9 cellular contexts compared by ENCODE assay signal in genomic region chr10:73647875-73648228, GRCh38. TPM values are rescaled to one million over a fixed set of nuclear protein-coding genes. Genes with fewer than 3 reads are reported as not detected.
A peak's percentile ranks its signal among the peaks of the same experiment; 100 is the strongest.
DNase-seq lines count a peak whose midpoint lies in the region; ATAC-seq and TF ChIP-seq lines count a peak whose summit lies in the region.
"Had no signal": no experiment of that assay in that cellular context is flagged by ENCODE, and none has a peak within 500 bp of the region (broad histone marks: within the 10 kb centered on the region; RNA-seq: fewer than 3 reads in every experiment).

No MANE protein-coding gene starts in this region.

- H4K20me1 ChIP-seq in BLaER1 (no peaks in the 10 kb centered on the region), fibroblast of lung (ENCODE audit: control insufficient read depth, extremely low read depth, insufficient read depth, low read length) (no peaks in the 10 kb centered on the region)

- no peaks in the 10 kb centered on the region for H3K9me3 Mint-ChIP-seq in osteocyte (ENCODE audit: unreplicated experiment)

- no peak for TF ChIP-seq CTCF in RWPE2 (IDR thresholded peaks at IDR 0.05; ENCODE audit: poor library complexity, severe bottlenecking)
- no peak for TF ChIP-seq CTCF in fibroblast of lung (conservative IDR thresholded peaks at IDR 0.05 in 1 of 2, IDR thresholded peaks at IDR 0.05 in 1 of 2; ENCODE audit: low read depth in 1 of 2, low read length in 2 of 2)
- TF ChIP-seq CTCF in osteocyte (IDR thresholded peaks at IDR 0.05): no peak

- H3K4me2 ChIP-seq in BLaER1: peak overlapping the region; percentile 91
- H3K4me2 ChIP-seq in fibroblast of lung (ENCODE audit: extremely low read depth, insufficient read depth, low read length): peak overlapping the region; percentile 58

- H3K27ac ChIP-seq in BLaER1 (peak overlapping the region; percentile 57), RWPE2 (ENCODE audit: poor library complexity, severe bottlenecking) (no peak overlapping the region), fibroblast of lung (ENCODE audit: insufficient read depth, low read length) (no peak overlapping the region)

- DNase-seq in RWPE2 (ENCODE audit: low spot score) (no peak), fibroblast of lung (ENCODE audit: low read depth in 2 of 2) (no peak), osteocyte (ENCODE audit: extremely low spot score, unreplicated experiment) (no peak), GM03348 (ENCODE audit: low spot score) (no peak), AG20443 (ENCODE audit: low spot score) (no peak)
- no peak for DNase-seq in stimulated activated naive CD4-positive, alpha-beta T cell (lab: John Stamatoyannopoulos, UW)

- no peaks in the 10 kb centered on the region for H3K36me3 Mint-ChIP-seq in osteocyte (ENCODE audit: unreplicated experiment)

- H3K27me3 ChIP-seq in BLaER1 (no peaks in the 10 kb centered on the region; the same call in 1 of the 2 replicates), RWPE2 (ENCODE audit: insufficient read depth, poor library complexity, severe bottlenecking) (no peaks in the 10 kb centered on the region), fibroblast of lung (ENCODE audit: control insufficient read depth, insufficient read depth, low read length) (no peaks in the 10 kb centered on the region)

- H3K4me3 ChIP-seq in BLaER1 (peak overlapping the region; percentile 70), RWPE2 (ENCODE audit: severe bottlenecking) (peak overlapping the region; percentile 7), fibroblast of lung (replicated peaks in 1 of 4; ENCODE audit: control extremely low read depth in 1 of 4, insufficient read depth in 1 of 4, low read depth in 3 of 4, low read length in 4 of 4) (peak overlapping the region in 3 of 4 experiments; percentile 13 to 65 (median 62))

- peaks cover 62% of the 10 kb centered on the region for H3K4me1 ChIP-seq in BLaER1
- no peaks in the 10 kb centered on the region for H3K4me1 ChIP-seq in RWPE2 (ENCODE audit: insufficient read depth, poor library complexity, severe bottlenecking)
- peaks cover 15% of the 10 kb centered on the region for H3K4me1 ChIP-seq in fibroblast of lung (ENCODE audit: control insufficient read depth, extremely low read depth, insufficient read depth, low read length)

- no peaks in the 10 kb centered on the region for H3K79me2 ChIP-seq in fibroblast of lung (ENCODE audit: control insufficient read depth, insufficient read depth, low read length)

- H3K36me3 ChIP-seq in BLaER1 (no peaks in the 10 kb centered on the region), RWPE2 (ENCODE audit: low read depth) (no peaks in the 10 kb centered on the region), fibroblast of lung (ENCODE audit: control insufficient read depth, insufficient read depth, low read length) (no peaks in the 10 kb centered on the region)

- H3K27ac Mint-ChIP-seq in osteocyte (ENCODE audit: unreplicated experiment): peak overlapping the region; percentile 18

- no peaks in the 10 kb centered on the region for H3K27me3 Mint-ChIP-seq in osteocyte (ENCODE audit: unreplicated experiment)

- H3K4me1 Mint-ChIP-seq in osteocyte (ENCODE audit: unreplicated experiment): peaks cover 7% of the 10 kb centered on the region

- peak overlapping the region; percentile 76 for H3K4me3 Mint-ChIP-seq in osteocyte (ENCODE audit: unreplicated experiment)

- peak overlapping the region; percentile 69 for H2AFZ ChIP-seq in fibroblast of lung (ENCODE audit: low read length)

- no peaks in the 10 kb centered on the region for H3K9me3 ChIP-seq in BLaER1
- H3K9me3 ChIP-seq in RWPE2 (ENCODE audit: severe bottlenecking): no peaks in the 10 kb centered on the region
- no peaks in the 10 kb centered on the region for H3K9me3 ChIP-seq in fibroblast of lung (ENCODE audit: control insufficient read depth, insufficient read depth, low read depth, low read length)

- no peak for ATAC-seq in RWPE2 (ENCODE audit: low read depth)
- no peak for ATAC-seq in HG03108 (IDR thresholded peaks at IDR 0.05; ENCODE audit: unreplicated experiment)

- H3K9ac ChIP-seq in BLaER1: peak overlapping the region; percentile 72
- peak overlapping the region; percentile 59 for H3K9ac ChIP-seq in fibroblast of lung (ENCODE audit: insufficient read depth, low read length)

RNA-seq across cellular contexts. Expression of gene MYOZ1, which starts 6.6 kb away (rescaled TPM):
- total RNA-seq in fibroblast of lung (0.17 and 0.51 TPM in 2 replicates), osteocyte (0.59 and 0.78 TPM in 2 replicates)
- 0.12 TPM in 1 of 2 replicates, not detected in the other for polyA plus RNA-seq in fibroblast of lung
- polyA plus RNA-seq in fibroblast of lung (2012): 0.16 TPM in 1 of 2 replicates, not detected in the other
- polyA minus RNA-seq in fibroblast of lung (ENCODE audit: low replicate concordance): not detected in 2 replicates
- total RNA-seq: T-helper 2 cell treated with Interferon-gamma antibody and Interleukin-4, amounts not matched to agents 100 ng/mL and 5 ng/mL, for 36 hours had no signal

RNA-seq across cellular contexts. Expression of gene SYNPO2L, which starts 8.0 kb away (rescaled TPM):
- under 0.01 TPM in 1 of 2 replicates, not detected in the other for total RNA-seq in fibroblast of lung
- polyA plus RNA-seq in fibroblast of lung: 0.11 and 0.27 TPM in 2 replicates
- 0.33 and 0.79 TPM in 2 replicates for polyA plus RNA-seq in fibroblast of lung (2012)
- 0.15 and 2.1 TPM in 2 replicates for polyA minus RNA-seq in fibroblast of lung (ENCODE audit: low replicate concordance)
- not detected in 2 replicates for total RNA-seq in osteocyte

RNA-seq across cellular contexts. Expression of gene AGAP5, which starts 50.1 kb away (rescaled TPM):
- total RNA-seq in fibroblast of lung (1.8 and 3.1 TPM in 2 replicates), osteocyte (5.9 and 8.1 TPM in 2 replicates)
- polyA plus RNA-seq in fibroblast of lung: 1.8 and 1.9 TPM in 2 replicates
- 1.0 and 1.3 TPM in 2 replicates for polyA plus RNA-seq in fibroblast of lung (2012)
- 0.24 and 1.6 TPM in 2 replicates for polyA minus RNA-seq in fibroblast of lung (ENCODE audit: low replicate concordance)

RNA-seq across cellular contexts. Expression of gene USP54, which starts 56.7 kb away (rescaled TPM):
- total RNA-seq in fibroblast of lung: 6.4 and 9.9 TPM in 2 replicates
- polyA plus RNA-seq in fibroblast of lung: 7.8 and 9.5 TPM in 2 replicates
- 3.2 and 4.1 TPM in 2 replicates for polyA plus RNA-seq in fibroblast of lung (2012)
- polyA minus RNA-seq in fibroblast of lung (ENCODE audit: low replicate concordance): 12.2 and 15.1 TPM in 2 replicates
- total RNA-seq in osteocyte: 9.4 and 11.2 TPM in 2 replicates

Comparison
In these comparisons a context has a peak if more than half of its experiments do, and no peak if none do; other contexts are left out.
1. H3K4me3 ChIP-seq: peak in every context shown above with its lines; median percentile 70 in BLaER1; 62 in fibroblast of lung; 7 in RWPE2.